ENCODE assay signal across 8 cellular contexts in genomic region chr15:75455982-75456531, GRCh38. TPM values are rescaled to one million over a fixed set of nuclear protein-coding genes. Genes with fewer than 3 reads are reported as not detected.
DNase-seq lines count a peak whose midpoint lies in the region; ATAC-seq and TF ChIP-seq lines count a peak whose summit lies in the region.

No MANE protein-coding gene starts in this region.

- H3K27me3 ChIP-seq in lung (ENCODE audit: control insufficient read depth, insufficient read depth), result no peaks in the 10 kb centered on the region

- peaks cover 0 to 6% of the 10 kb centered on the region in 2 donors for H3K4me1 ChIP-seq in lung (ENCODE audit: control insufficient read depth in 2 of 2, insufficient read depth in 2 of 2, low read length in 2 of 2)

- peak overlapping the region; percentile 73 to 94 for H3K27ac ChIP-seq in lung (ENCODE audit: low read depth in 1 of 2, low read length in 1 of 2)

- WGBS in lung, 2 donors, result 2 to 3% methylated on average over 24 of the region's 24 CpGs

- H3K4me3 ChIP-seq in cardiac fibroblast (replicated peaks in 1 of 2; ENCODE audit: low read depth in 2 of 2, low read length in 2 of 2) (peak overlapping the region; percentile 87 to 94), lung (peak overlapping the region; percentile 79)

- H3K9me3 ChIP-seq in lung (ENCODE audit: control insufficient read depth in 2 of 2, insufficient read depth in 1 of 2, low read length in 1 of 2), result no peaks in the 10 kb centered on the region

- peak overlapping the region; percentile 92 for H3K27ac Mint-ChIP-seq in T-helper 1 cell treated with Interleukin-12 subunit alpha and Interleukin-12 subunit beta and Interleukin-4 antibody, amounts not matched to agents 30 μg/mL and 1 μg/mL, for 36 hours

- H3K36me3 ChIP-seq in lung (ENCODE audit: control insufficient read depth in 2 of 2, insufficient read depth in 2 of 2, low read length in 2 of 2), result no peaks in the 10 kb centered on the region

- peak overlapping the region; percentile 91 for H3K4me3 Mint-ChIP-seq in T-helper 1 cell treated with Interleukin-12 subunit alpha and Interleukin-12 subunit beta and Interleukin-4 antibody, amounts not matched to agents 30 μg/mL and 1 μg/mL, for 36 hours

- H3K27me3 Mint-ChIP-seq in T-helper 1 cell treated with Interleukin-12 subunit alpha and Interleukin-12 subunit beta and Interleukin-4 antibody, amounts not matched to agents 30 μg/mL and 1 μg/mL, for 36 hours (ENCODE audit: low read depth), result no peaks in the 10 kb centered on the region

- no peaks in the 10 kb centered on the region for H3K9me3 Mint-ChIP-seq in T-helper 1 cell treated with Interleukin-12 subunit alpha and Interleukin-12 subunit beta and Interleukin-4 antibody, amounts not matched to agents 30 μg/mL and 1 μg/mL, for 36 hours

- DNase-seq in DMS53 treated with DMSO at 0.1 percent for 48 hours (lab: John Stamatoyannopoulos, UW; ENCODE audit: unreplicated experiment), result peak; percentile 40
- DNase-seq in HuH-7 (ENCODE audit: low spot score), result peak; percentile 64
- peak; percentile 50 to 62 for DNase-seq in cardiac fibroblast (ENCODE audit: low read depth in 2 of 2)
- DNase-seq in lung (ENCODE audit: low spot score), result peak; percentile 56
- peak; percentile 23 to 42 for DNase-seq in stimulated activated CD8-positive, alpha-beta memory T cell treated with anti-CD3 and anti-CD28 coated beads, Interleukin-7, amount 100 ng/mL, for 48 hours (ENCODE audit: extremely low read depth in 1 of 2, low read depth in 1 of 2)

- no peaks in the 10 kb centered on the region for H3K36me3 Mint-ChIP-seq in T-helper 1 cell treated with Interleukin-12 subunit alpha and Interleukin-12 subunit beta and Interleukin-4 antibody, amounts not matched to agents 30 μg/mL and 1 μg/mL, for 36 hours (ENCODE audit: low read depth)

- TF ChIP-seq CTCF in cardiac fibroblast (IDR thresholded peaks at IDR 0.05; ENCODE audit: low read depth, low read length), result no peak
- TF ChIP-seq CTCF in lung (IDR thresholded peaks at IDR 0.05; ENCODE audit: control extremely low read depth, extremely low read depth), result no peak

- no peak for ATAC-seq in lung (ENCODE audit: insufficient read depth, low FRiP score)
- no peak for ATAC-seq in HG03039 (IDR thresholded peaks at IDR 0.05; ENCODE audit: unreplicated experiment)
- no peak for ATAC-seq in HG02938 (IDR thresholded peaks at IDR 0.05; ENCODE audit: unreplicated experiment)

- H3K4me1 Mint-ChIP-seq in T-helper 1 cell treated with Interleukin-12 subunit alpha and Interleukin-12 subunit beta and Interleukin-4 antibody, amounts not matched to agents 30 μg/mL and 1 μg/mL, for 36 hours (ENCODE audit: low read depth), result peaks cover 21% of the 10 kb centered on the region

RNA-seq across cellular contexts. Expression of gene SIN3A, which starts 4.6 kb away (rescaled TPM):
- 10 to 100 TPM; 66.1 to 86.1 TPM for total RNA-seq in lung
- polyA plus RNA-seq in lung, result 10 to 100 TPM in 1 of 2 donors, 1 to 10 TPM in 1; 9.8 to 19.9 TPM
